8 cellular contexts compared by ENCODE assay signal in genomic region chr19:10653732-10654609, GRCh38. TPM values are rescaled to one million over a fixed set of nuclear protein-coding genes. Genes with fewer than 3 reads are reported as not detected.
DNase-seq lines count a peak whose midpoint lies in the region; ATAC-seq lines count a peak whose summit lies in the region.

Gene ILF3 (plus strand): TSS chr19:10654346. CDS start chr19:10670606, 16,260 bp downstream.

- peaks cover 49 to 72% (median 56%) of the 10 kb centered on the region in 10 experiments for H3K4me1 ChIP-seq in BLaER1 treated with 17β-estradiol and CSF1 and Interleukin-3, amounts not matched to agents 10 nM and 100 nM

- no peaks in the 10 kb centered on the region for H3K27me3 ChIP-seq in BLaER1 treated with 17β-estradiol and CSF1 and Interleukin-3, amounts not matched to agents 10 nM and 100 nM

- peak within 1 kb of the TSS; percentile 97 to 100 (median 99) for H3K9ac ChIP-seq in BLaER1 treated with 17β-estradiol and CSF1 and Interleukin-3, amounts not matched to agents 10 nM and 100 nM

- DNase-seq in NCI-H748 (lab: John Stamatoyannopoulos, UW; ENCODE audit: unreplicated experiment) (peak; percentile 100), cortex of kidney (lab: John Stamatoyannopoulos, UW) (peak; percentile 99), left colon (peak; percentile 100)
- DNase-seq in activated CD4-positive, alpha-beta T cell treated with anti-CD3 and anti-CD28 coated beads, Interleukin-2, amount 50 U/mL, for 1 hour, result peak; percentile 100
- DNase-seq in stimulated activated CD4-positive, alpha-beta T cell treated with anti-CD3 and anti-CD28 coated beads, Interleukin-1b, Interleukin-23, amount 100 ng/mL, for 48 hours, result peak; percentile 100

- peak within 1 kb of the TSS; percentile 83 to 98 (median 94) for H3K4me3 ChIP-seq in BLaER1 treated with 17β-estradiol and CSF1 and Interleukin-3, amounts not matched to agents 10 nM and 100 nM

- peak within 1 kb of the TSS; percentile 98 to 100 (median 100) for H3K27ac ChIP-seq in BLaER1 treated with 17β-estradiol and CSF1 and Interleukin-3, amounts not matched to agents 10 nM and 100 nM

- H4K20me1 ChIP-seq in BLaER1 treated with 17β-estradiol and CSF1 and Interleukin-3, amounts not matched to agents 10 nM and 100 nM, result peaks cover 42 to 45% (median 44%) of the 10 kb centered on the region in 11 experiments

- intact Hi-C loops in left colon (cut with DNase I, micrococcal nuclease), result no loop called here

- peaks cover 12 to 44% (median 41%) of the 10 kb centered on the region in 11 experiments; a peak in 21 of 22 replicates for H3K36me3 ChIP-seq in BLaER1 treated with 17β-estradiol and CSF1 and Interleukin-3, amounts not matched to agents 10 nM and 100 nM

- H3K9me3 ChIP-seq in BLaER1 treated with 17β-estradiol and CSF1 and Interleukin-3, amounts not matched to agents 10 nM and 100 nM (replicated peaks in 1 of 11), result no peaks in the 10 kb centered on the region

- H3K4me2 ChIP-seq in BLaER1 treated with 17β-estradiol and CSF1 and Interleukin-3, amounts not matched to agents 10 nM and 100 nM, result peak within 1 kb of the TSS; percentile 90 to 99 (median 95)

- peak; percentile 78 for ATAC-seq in GM19351 (IDR thresholded peaks at IDR 0.05; ENCODE audit: unreplicated experiment)
- peak; percentile 69 for ATAC-seq in HG03521 (IDR thresholded peaks at IDR 0.05; ENCODE audit: unreplicated experiment)
- peak; percentile 83 for ATAC-seq in left colon

RNA-seq across cellular contexts. Expression of gene ILF3, which starts in this region (rescaled TPM):
- 100 to 1,000 TPM; 129 to 181 TPM for total RNA-seq in left colon

Comparison
In these comparisons a context has a peak if more than half of its experiments do, and no peak if none do; other contexts are left out.
1. Peak in every context shown above with its lines: DNase-seq, ATAC-seq, H3K4me3 ChIP-seq and H3K27ac ChIP-seq.